8 cellular contexts compared by ENCODE assay signal in genomic region chr12:82527165-82527780, GRCh38.
DNase-seq lines count a peak whose midpoint lies in the region; ATAC-seq lines count a peak whose summit lies in the region.

No MANE protein-coding gene starts in this region.

- H3K4me3 Mint-ChIP-seq in activated naive CD8-positive, alpha-beta T cell treated with anti-CD3 and anti-CD28 coated beads, Interleukin-2, amount 50 U/mL, for 24 hours: no peak overlapping the region

- no peaks in the 10 kb centered on the region for H3K4me1 Mint-ChIP-seq in activated naive CD8-positive, alpha-beta T cell treated with anti-CD3 and anti-CD28 coated beads, Interleukin-2, amount 50 U/mL, for 24 hours

- peaks cover 5% of the 10 kb centered on the region for H3K27me3 Mint-ChIP-seq in activated naive CD8-positive, alpha-beta T cell treated with anti-CD3 and anti-CD28 coated beads, Interleukin-2, amount 50 U/mL, for 24 hours

- H3K27ac Mint-ChIP-seq in activated naive CD8-positive, alpha-beta T cell treated with anti-CD3 and anti-CD28 coated beads, Interleukin-2, amount 50 U/mL, for 24 hours: no peak overlapping the region

- peak; percentile 33 for DNase-seq in COLO829 (ENCODE audit: low spot score)
- peak; percentile 81 for DNase-seq in NCI-H2171 treated with DMSO at 0.1 percent for 48 hours (lab: John Stamatoyannopoulos, UW)
- peak; percentile 24 for DNase-seq in activated naive CD8-positive, alpha-beta T cell treated with anti-CD3 and anti-CD28 coated beads, Interleukin-2, amount 50 U/mL, for 24 hours
- peak; percentile 7 for DNase-seq in hepatic stellate cell (ENCODE audit: low spot score)
- peak; percentile 33 for DNase-seq in smooth muscle cell of the brain vasculature (ENCODE audit: low read depth, low spot score)
- DNase-seq in activated CD8-positive, alpha-beta memory T cell treated with anti-CD3 and anti-CD28 coated beads, Interleukin-2, amount 50 U/mL, for 48 hours: no peak

- ATAC-seq in GM18858 (IDR thresholded peaks at IDR 0.05; ENCODE audit: unreplicated experiment) (peak; percentile 77), HG03097 (IDR thresholded peaks at IDR 0.05; ENCODE audit: low FRiP score, unreplicated experiment) (peak; percentile 51)
- ATAC-seq in activated naive CD8-positive, alpha-beta T cell treated with anti-CD3 and anti-CD28 coated beads, Interleukin-2, amount 50 U/mL, for 24 hours: no peak

- H3K9me3 Mint-ChIP-seq in activated naive CD8-positive, alpha-beta T cell treated with anti-CD3 and anti-CD28 coated beads, Interleukin-2, amount 50 U/mL, for 24 hours: no peaks in the 10 kb centered on the region

- H3K36me3 Mint-ChIP-seq in activated naive CD8-positive, alpha-beta T cell treated with anti-CD3 and anti-CD28 coated beads, Interleukin-2, amount 50 U/mL, for 24 hours (ENCODE audit: low read depth): no peaks in the 10 kb centered on the region
